In genomic region chr16:73956592-73957495, GRCh38 we compare ENCODE assay signal across 8 cellular contexts.
DNase-seq lines count a peak whose midpoint lies in the region; ATAC-seq, FAIRE-seq and TF ChIP-seq lines count a peak whose summit lies in the region.

No MANE protein-coding gene starts in this region.

- H3K9me3 ChIP-seq in DND-41 (ENCODE audit: insufficient read depth, low read length, severe bottlenecking) (no peaks in the 10 kb centered on the region), ovary (no peaks in the 10 kb centered on the region)

- no peaks in the 10 kb centered on the region for H3K4me1 ChIP-seq in DND-41 (ENCODE audit: insufficient read depth, low read length)
- H3K4me1 ChIP-seq in ovary (ENCODE audit: insufficient read depth) = no peaks in the 10 kb centered on the region

- H3K27me3 ChIP-seq in DND-41 (ENCODE audit: insufficient read depth, low read length, poor library complexity) = no peaks in the 10 kb centered on the region
- no peaks in the 10 kb centered on the region for H3K27me3 ChIP-seq in ovary

- TF ChIP-seq CTCF in DND-41 (IDR thresholded peaks at IDR 0.05; ENCODE audit: borderline replicate concordance, extremely low read depth, low read length, poor library complexity, severe bottlenecking) (peak; percentile 84), ovary (IDR thresholded peaks at IDR 0.05) (peak; percentile 21 to 52 (median 24))

- H3K9ac ChIP-seq in DND-41 (ENCODE audit: low read depth, low read length) = no peak overlapping the region

- intact Hi-C loops in ovary (cut with DNase I) = no loop called here

- no peak for FAIRE-seq in H54 (lab: Jason Lieb, UNC)

- H3K79me2 ChIP-seq in DND-41 (ENCODE audit: insufficient read depth, low read length) = no peaks in the 10 kb centered on the region

- H4K20me1 ChIP-seq in DND-41 (ENCODE audit: insufficient read depth, low read length) = no peaks in the 10 kb centered on the region

- DNase-seq in DND-41 = peak; percentile 66
- DNase-seq in H54 (ENCODE audit: insufficient read length, low spot score) = peak; percentile 24
- DNase-seq in NCI-H2227 (lab: John Stamatoyannopoulos, UW; ENCODE audit: unreplicated experiment) = peak; percentile 82
- DNase-seq in activated CD4-positive, alpha-beta T cell treated with anti-CD3 and anti-CD28 coated beads, Interleukin-2, amount 50 U/mL, for 48 hours = peak; percentile 38 to 48
- peak; percentile 56 for DNase-seq in foreskin melanocyte
- DNase-seq in ovary = peak; percentile 16 to 59 (median 44)

- H3K36me3 ChIP-seq in DND-41 (ENCODE audit: insufficient read depth, low read length) = no peaks in the 10 kb centered on the region
- no peaks in the 10 kb centered on the region for H3K36me3 ChIP-seq in ovary

- no peak for TF ChIP-seq EP300 in ovary (IDR thresholded peaks at IDR 0.05)

- peak overlapping the region; percentile 30; the same call in 1 of the 2 replicates for H2AFZ ChIP-seq in DND-41 (ENCODE audit: low read depth, low read length)

- TF ChIP-seq POLR2A in H54 (IDR thresholded peaks at IDR 0.05; ENCODE audit: low read depth, low read length) (no peak), ovary (IDR thresholded peaks at IDR 0.05) (no peak)

- H3K4me3 ChIP-seq in DND-41 (ENCODE audit: low read depth in 1 of 2, low read length in 2 of 2) (no peak overlapping the region), ovary (no peak overlapping the region)

- H3K27ac ChIP-seq in DND-41 (ENCODE audit: low read length) = no peak overlapping the region
- no peak overlapping the region for H3K27ac ChIP-seq in ovary

- ATAC-seq in DND-41 (ENCODE audit: insufficient read depth, low read depth) (peak; percentile 75), GM19467 (IDR thresholded peaks at IDR 0.05; ENCODE audit: unreplicated experiment) (no peak), GM21447 (IDR thresholded peaks at IDR 0.05; ENCODE audit: unreplicated experiment) (no peak)

- 36 to 42% (median 39%) methylated on average over 10 of the region's 10 CpGs for WGBS in ovary, 3 donors

- H3K4me2 ChIP-seq in DND-41 (ENCODE audit: insufficient read depth, low read length) = no peak overlapping the region

Comparison
In these comparisons a context has a peak if more than half of its experiments do, and no peak if none do; other contexts are left out.
1. DNase-seq: peak in every context shown above with its lines; median percentile 82 in NCI-H2227; 66 in DND-41; 56 in foreskin melanocyte; 44 in ovary; 43 in activated CD4-positive, alpha-beta T cell treated with anti-CD3 and anti-CD28 coated beads, Interleukin-2, amount 50 U/mL, for 48 hours; 24 in H54.